In the genomic region with DNA sequence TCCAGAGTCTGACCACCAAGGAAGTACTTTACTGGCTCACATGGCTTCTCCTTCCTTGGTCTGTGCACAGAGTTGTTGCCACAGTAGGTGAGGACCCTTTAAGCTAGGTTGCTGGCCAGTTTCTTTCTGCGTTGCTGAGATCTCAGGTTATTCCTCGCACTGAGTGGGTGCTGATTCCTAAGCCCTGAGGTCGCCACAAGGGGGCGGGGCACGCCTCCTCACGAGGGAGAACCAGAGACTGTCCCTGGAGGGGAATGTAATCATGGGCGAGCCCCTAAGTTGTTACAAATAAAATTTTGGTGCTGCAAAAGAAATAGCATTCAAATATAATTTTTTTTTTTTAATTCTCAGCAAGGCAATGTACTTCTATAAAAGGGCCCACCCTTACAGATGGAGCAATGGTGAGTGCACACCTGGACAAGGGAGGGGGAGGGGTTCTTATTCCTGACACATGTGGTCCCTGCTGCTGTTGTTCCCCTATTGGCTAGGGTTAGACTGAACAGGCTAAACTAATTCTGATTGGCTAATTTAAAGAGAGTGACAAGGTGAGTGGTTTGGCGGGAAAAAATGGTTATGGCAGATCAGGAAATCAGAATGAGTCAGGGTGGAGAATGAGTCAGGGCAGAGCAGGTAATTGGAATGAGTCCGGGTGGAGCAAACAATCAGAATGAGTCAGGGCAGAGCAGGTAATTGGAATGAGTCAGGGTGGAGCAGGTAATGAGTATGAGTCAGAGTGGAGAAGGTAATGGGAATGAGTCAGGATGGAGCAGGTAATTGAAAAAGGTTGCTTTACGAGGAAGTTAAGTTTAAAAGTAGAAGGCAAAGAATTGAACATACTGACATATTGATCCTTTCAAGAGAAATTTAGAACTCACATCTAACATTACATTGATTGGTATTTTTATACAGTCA, we compare ENCODE assay signal across 8 cellular contexts.
DNase-seq lines count a peak whose midpoint lies in the region; ATAC-seq, FAIRE-seq and TF ChIP-seq lines count a peak whose summit lies in the region.
"Had no signal": no experiment of that assay in that cellular context is flagged by ENCODE, and none has a peak within 500 bp of the region (broad histone marks: within the 10 kb centered on the region; RNA-seq: fewer than 3 reads in every experiment).

No MANE protein-coding gene starts in this region.

- no peak for DNase-seq in GM12891 (ENCODE audit: insufficient read length, low spot score)
- DNase-seq in LNCaP clone FGC (ENCODE audit: low read depth), result peak; percentile 8
- no peak for DNase-seq in pancreas
- DNase-seq in adrenal gland, result no peak
- no peak for DNase-seq in amniotic stem cell (lab: John Stamatoyannopoulos, UW)
- DNase-seq in left ventricle myocardium inferior, result no peak
- DNase-seq: NCI-H1930 had no signal

- H3K27me3 Mint-ChIP-seq in activated T-helper 17 cell treated with anti-CD3 and anti-CD28 coated beads, Interleukin-2, amount 50 U/mL, for 72 hours, result no peaks in the 10 kb centered on the region

- H3K4me1 ChIP-seq in pancreas (no peaks in the 10 kb centered on the region), adrenal gland (replicated peaks in 1 of 2) (no peaks in the 10 kb centered on the region), left ventricle myocardium inferior (no peaks in the 10 kb centered on the region)

- H3K4me3 Mint-ChIP-seq in activated T-helper 17 cell treated with anti-CD3 and anti-CD28 coated beads, Interleukin-2, amount 50 U/mL, for 72 hours, result peak overlapping the region; percentile 0

- H3K27me3 ChIP-seq in pancreas, result peaks cover 0 to 9% (median 0%) of the 10 kb centered on the region in 4 donors
- H3K27me3 ChIP-seq in adrenal gland, result peaks cover 25% of the 10 kb centered on the region
- no peaks in the 10 kb centered on the region for H3K27me3 ChIP-seq in left ventricle myocardium inferior (ENCODE audit: low read depth)

- 0 out of 2 replicates have a peak, but pooled peaks have one; percentile 19 for TF ChIP-seq CTCF in LNCaP clone FGC (IDR thresholded peaks at IDR 0.05; ENCODE audit: control insufficient read depth, extremely low read depth, insufficient read depth)
- TF ChIP-seq CTCF in pancreas (IDR thresholded peaks at IDR 0.05), result no peak
- TF ChIP-seq CTCF in adrenal gland (IDR thresholded peaks at IDR 0.05), result no peak
- TF ChIP-seq CTCF in left ventricle myocardium inferior (IDR thresholded peaks at IDR 0.05; ENCODE audit: borderline replicate concordance), result no peak

- H3K9me3 ChIP-seq in pancreas, result no peaks in the 10 kb centered on the region
- no peaks in the 10 kb centered on the region for H3K9me3 ChIP-seq in adrenal gland (replicated peaks in 1 of 3)
- H3K9me3 ChIP-seq in left ventricle myocardium inferior (replicated peaks), result no peaks in the 10 kb centered on the region

- ATAC-seq in activated T-helper 17 cell treated with anti-CD3 and anti-CD28 coated beads, Interleukin-2, amount 50 U/mL, for 72 hours (replicated peaks), result peak; percentile 99
- peak in 1 of 4 donors; percentile 22 for ATAC-seq in pancreas

- peak overlapping the region; percentile 34 for H3K27ac Mint-ChIP-seq in activated T-helper 17 cell treated with anti-CD3 and anti-CD28 coated beads, Interleukin-2, amount 50 U/mL, for 72 hours

- H3K4me3 ChIP-seq in LNCaP clone FGC (ENCODE audit: low read depth, low read length) (no peak overlapping the region), pancreas (no peak overlapping the region), adrenal gland (no peak overlapping the region), left ventricle myocardium inferior (no peak overlapping the region)

- peaks cover 17% of the 10 kb centered on the region for H3K4me1 Mint-ChIP-seq in activated T-helper 17 cell treated with anti-CD3 and anti-CD28 coated beads, Interleukin-2, amount 50 U/mL, for 72 hours

- peak; percentile 38 for FAIRE-seq in GM12891 (lab: Jason Lieb, UNC)
- peak; percentile 57 for FAIRE-seq in pancreas (lab: Jason Lieb, UNC)

- TF ChIP-seq POLR2A in GM12891 (IDR thresholded peaks at IDR 0.05; ENCODE audit: low read depth, low read length) (no peak), adrenal gland (IDR thresholded peaks at IDR 0.05) (no peak)

- H3K36me3 Mint-ChIP-seq in activated T-helper 17 cell treated with anti-CD3 and anti-CD28 coated beads, Interleukin-2, amount 50 U/mL, for 72 hours (ENCODE audit: low read depth), result no peaks in the 10 kb centered on the region

- H3K9me3 Mint-ChIP-seq in activated T-helper 17 cell treated with anti-CD3 and anti-CD28 coated beads, Interleukin-2, amount 50 U/mL, for 72 hours, result no peaks in the 10 kb centered on the region

- no peak overlapping the region for H3K27ac ChIP-seq in pancreas
- no peak overlapping the region for H3K27ac ChIP-seq in adrenal gland
- H3K27ac ChIP-seq in left ventricle myocardium inferior (replicated peaks), result no peak overlapping the region

- intact Hi-C loops in pancreas (cut with DNase I) (no loop called here), adrenal gland (cut with DNase I) (no loop called here), left ventricle myocardium inferior (cut with micrococcal nuclease) (no loop called here)

- H3K36me3 ChIP-seq in pancreas (no peaks in the 10 kb centered on the region), adrenal gland (replicated peaks in 1 of 2) (no peaks in the 10 kb centered on the region), left ventricle myocardium inferior (no peaks in the 10 kb centered on the region)

- 53 to 64% methylated on average over 10 of the region's 10 CpGs for WGBS in pancreas, 2 donors
- WGBS in adrenal gland, 4 donors, result 63 to 77% (median 72%) methylated on average over 9 to 10 of the region's 10 CpGs

TF ChIP-seq in GM12891, 5 proteins besides CTCF, POLR2A, EP300 and RAD21:
- TF ChIP-seq POLR2AphosphoS5 (IDR thresholded peaks at IDR 0.05; ENCODE audit: low read depth, low read length), result no peak
- TF ChIP-seq POU2F2 (IDR thresholded peaks at IDR 0.05; ENCODE audit: low read depth, low read length), result no peak
- TF ChIP-seq TAF1 (IDR thresholded peaks at IDR 0.05; ENCODE audit: low read depth, low read length), result no peak
TF ChIP-seq in GM12891: peak in this region for 0.
